ENCODE assay signal across 19 cellular contexts in genomic region chr16:50478021-50478772, GRCh38.
DNase-seq lines count a peak whose midpoint lies in the region; ATAC-seq and TF ChIP-seq lines count a peak whose summit lies in the region.
"Had no signal": no experiment of that assay in that cellular context is flagged by ENCODE, and none has a peak within 500 bp of the region (broad histone marks: within the 10 kb centered on the region; RNA-seq: fewer than 3 reads in every experiment).

No MANE protein-coding gene starts in this region.

- DNase-seq in GM23338 (ENCODE audit: low spot score) (no peak), SHP77 treated with DMSO at 0.1 percent for 48 hours (lab: John Stamatoyannopoulos, UW) (peak; percentile 67), mesenteric fat pad (ENCODE audit: low spot score) (peak; percentile 79), right lobe of liver (no peak), NCI-H1436 (lab: John Stamatoyannopoulos, UW) (no peak), immature natural killer cell (no peak)
- DNase-seq: activated B cell treated with CpG ODN at 0.5 μM for 24 hours; activated CD4-positive, alpha-beta T cell treated with anti-CD3 and anti-CD28 coated beads, Interleukin-2, amount 50 U/mL, for 48 hours; activated naive CD4-positive, alpha-beta T cell treated with anti-CD3 and anti-CD28 coated beads, Interleukin-2, amount 50 U/mL, for 16 hours; CD4-positive, CD25-positive, alpha-beta regulatory T cell; effector CD8-positive, alpha-beta T cell; GM23248; kidney glomerular epithelial cell; NCI-H446 treated with DMSO at 0.1 percent for 48 hours; NK-92 treated with Interleukin-12 subunit alpha and Interleukin-12 subunit beta, amount 100 ng/mL, for 24 hours; stimulated activated CD4-positive, alpha-beta T cell treated with anti-CD3 and anti-CD28 coated beads, Interleukin-15, amount 100 ng/mL, for 24 hours; stimulated activated naive CD4-positive, alpha-beta T cell had no signal

- no peaks in the 10 kb centered on the region; the same call in 2 of the 3 replicates for H3K36me3 Mint-ChIP-seq in GM23338 (ENCODE audit: low read depth)
- H3K36me3 Mint-ChIP-seq in immature natural killer cell: no peaks in the 10 kb centered on the region
- H3K36me3 Mint-ChIP-seq: CD4-positive, CD25-positive, alpha-beta regulatory T cell had no signal

- no peaks in the 10 kb centered on the region for H3K27me3 ChIP-seq in BLaER1 treated with 17β-estradiol and CSF1 and Interleukin-3, amounts not matched to agents 10 nM and 100 nM
- no peaks in the 10 kb centered on the region for H3K27me3 ChIP-seq in GM23338 (ENCODE audit: insufficient read depth)
- H3K27me3 ChIP-seq in right lobe of liver: no peaks in the 10 kb centered on the region

- H3K27me3 Mint-ChIP-seq in GM23338 (ENCODE audit: insufficient read depth, low read depth, poor library complexity) (peaks cover 6% of the 10 kb centered on the region), immature natural killer cell (ENCODE audit: low read depth in 3 of 3) (peaks cover 2 to 9% (median 4%) of the 10 kb centered on the region in 3 donors)

- intact Hi-C loops in right lobe of liver (cut with DNase I): no loop called here

- H3K27ac Mint-ChIP-seq in GM23338 (no peak overlapping the region), immature natural killer cell (no peak overlapping the region)
- H3K27ac Mint-ChIP-seq: activated B cell treated with CpG ODN at 0.5 μM for 24 hours; CD4-positive, CD25-positive, alpha-beta regulatory T cell had no signal

- H4K20me1 ChIP-seq in BLaER1 treated with 17β-estradiol and CSF1 and Interleukin-3, amounts not matched to agents 10 nM and 100 nM: no peaks in the 10 kb centered on the region
- H4K20me1 ChIP-seq in GM23338 (replicated peaks; ENCODE audit: insufficient read depth): no peaks in the 10 kb centered on the region

- WGBS in right lobe of liver (ENCODE audit: insufficient coverage, low coverage, low lambda C conversion rate, missing lambda C conversion rate): 69% methylated on average over 17 of the region's 24 CpGs

- H3K79me2 ChIP-seq in GM23338 (replicated peaks; ENCODE audit: insufficient read depth): no peaks in the 10 kb centered on the region

- H3F3A ChIP-seq in GM23338 (replicated peaks; ENCODE audit: low read depth): no peaks in the 10 kb centered on the region

- no peak overlapping the region for H3K27ac ChIP-seq in BLaER1 treated with 17β-estradiol and CSF1 and Interleukin-3, amounts not matched to agents 10 nM and 100 nM
- H3K27ac ChIP-seq in GM23338 (ENCODE audit: low read depth) (no peak overlapping the region), right lobe of liver (no peak overlapping the region)
- H3K27ac ChIP-seq: GM23248 had no signal

- peaks cover 0 to 27% (median 15%) of the 10 kb centered on the region in 10 experiments; a peak in 18 of 20 replicates for H3K4me1 ChIP-seq in BLaER1 treated with 17β-estradiol and CSF1 and Interleukin-3, amounts not matched to agents 10 nM and 100 nM
- no peaks in the 10 kb centered on the region for H3K4me1 ChIP-seq in GM23338 (ENCODE audit: insufficient read depth)
- H3K4me1 ChIP-seq in right lobe of liver: no peaks in the 10 kb centered on the region

- H3K9me3 ChIP-seq in BLaER1 treated with 17β-estradiol and CSF1 and Interleukin-3, amounts not matched to agents 10 nM and 100 nM (replicated peaks in 1 of 11): peaks cover 0 to 15% (median 4%) of the 10 kb centered on the region in 11 experiments; a peak in 8 of 22 replicates
- no peaks in the 10 kb centered on the region for H3K9me3 ChIP-seq in right lobe of liver

- H3K36me3 ChIP-seq in BLaER1 treated with 17β-estradiol and CSF1 and Interleukin-3, amounts not matched to agents 10 nM and 100 nM: no peaks in the 10 kb centered on the region
- H3K36me3 ChIP-seq in GM23338 (ENCODE audit: insufficient read depth) (no peaks in the 10 kb centered on the region), right lobe of liver (no peaks in the 10 kb centered on the region)

- no peaks in the 10 kb centered on the region; the same call in 1 of the 2 replicates for H3K9me2 ChIP-seq in GM23338 (ENCODE audit: insufficient read depth)

- no peak for TF ChIP-seq POLR2A in right lobe of liver (IDR thresholded peaks at IDR 0.05)

- peak; percentile 62 for ATAC-seq in GM23338
- no peak for ATAC-seq in right lobe of liver

- H3K9ac ChIP-seq in BLaER1 treated with 17β-estradiol and CSF1 and Interleukin-3, amounts not matched to agents 10 nM and 100 nM: no peak overlapping the region
- H3K9ac ChIP-seq: GM23248 had no signal

- peak overlapping the region; percentile 91 for H2AFZ ChIP-seq in GM23338
- H2AFZ ChIP-seq: GM23248 had no signal

- H3K4me3 Mint-ChIP-seq in GM23338 (no peak overlapping the region), immature natural killer cell (no peak overlapping the region)
- H3K4me3 Mint-ChIP-seq: activated B cell treated with CpG ODN at 0.5 μM for 24 hours; CD4-positive, CD25-positive, alpha-beta regulatory T cell had no signal

- H3K4me1 Mint-ChIP-seq in GM23338 (peaks cover 16% of the 10 kb centered on the region; the same call in 2 of the 3 replicates), immature natural killer cell (no peaks in the 10 kb centered on the region)
- H3K4me1 Mint-ChIP-seq: activated B cell treated with CpG ODN at 0.5 μM for 24 hours had no signal

- peaks cover 2% of the 10 kb centered on the region; the same call in 2 of the 3 replicates for H3K9me3 Mint-ChIP-seq in GM23338
- H3K9me3 Mint-ChIP-seq in immature natural killer cell: peaks cover 0 to 1% (median 0%) of the 10 kb centered on the region in 6 donors
- H3K9me3 Mint-ChIP-seq: activated B cell treated with CpG ODN at 0.5 μM for 24 hours had no signal

- no peak overlapping the region for H3K4me3 ChIP-seq in BLaER1 treated with 17β-estradiol and CSF1 and Interleukin-3, amounts not matched to agents 10 nM and 100 nM
- H3K4me3 ChIP-seq in GM23338 (no peak overlapping the region), right lobe of liver (no peak overlapping the region)
- H3K4me3 ChIP-seq: GM23248, lung had no signal

- TF ChIP-seq CTCF in GM23338 (conservative IDR thresholded peaks at IDR 0.05; ENCODE audit: low read depth in 2 of 2) (no peak), right lobe of liver (IDR thresholded peaks at IDR 0.05) (no peak)

- H3K4me2 ChIP-seq in BLaER1 treated with 17β-estradiol and CSF1 and Interleukin-3, amounts not matched to agents 10 nM and 100 nM: peak overlapping the region in 10 of 11 experiments; percentile 31 to 66 (median 56); a peak in 20 of 22 replicates
- 0 out of 2 replicates have a peak overlapping the region, but pooled peaks have one; percentile 26 for H3K4me2 ChIP-seq in GM23338

TF ChIP-seq in GM23338, 12 proteins besides CTCF, POLR2A, EP300 and RAD21 (continues in another document):
- TF ChIP-seq ZNF114 (CRISPR knock-in tag; IDR thresholded peaks at IDR 0.05): no peak
- no peak for TF ChIP-seq ZNF331 (CRISPR knock-in tag; IDR thresholded peaks at IDR 0.05; ENCODE audit: low read depth)
- TF ChIP-seq JUNB (IDR thresholded peaks at IDR 0.05; ENCODE audit: unreplicated experiment): no peak
- TF ChIP-seq NANOG (IDR thresholded peaks at IDR 0.05; ENCODE audit: borderline replicate concordance): no peak
- TF ChIP-seq EZH2phosphoT487 (IDR thresholded peaks at IDR 0.05; ENCODE audit: unreplicated experiment): no peak
- TF ChIP-seq CREB1 (CRISPR knock-in tag; IDR thresholded peaks at IDR 0.05; ENCODE audit: low read depth): no peak
- no peak for TF ChIP-seq POLR2AphosphoS5 (IDR thresholded peaks at IDR 0.05; ENCODE audit: low read depth)
- no peak for TF ChIP-seq EZH2 (IDR thresholded peaks at IDR 0.05; ENCODE audit: low read depth, unreplicated experiment)
- TF ChIP-seq, protein P1, sequence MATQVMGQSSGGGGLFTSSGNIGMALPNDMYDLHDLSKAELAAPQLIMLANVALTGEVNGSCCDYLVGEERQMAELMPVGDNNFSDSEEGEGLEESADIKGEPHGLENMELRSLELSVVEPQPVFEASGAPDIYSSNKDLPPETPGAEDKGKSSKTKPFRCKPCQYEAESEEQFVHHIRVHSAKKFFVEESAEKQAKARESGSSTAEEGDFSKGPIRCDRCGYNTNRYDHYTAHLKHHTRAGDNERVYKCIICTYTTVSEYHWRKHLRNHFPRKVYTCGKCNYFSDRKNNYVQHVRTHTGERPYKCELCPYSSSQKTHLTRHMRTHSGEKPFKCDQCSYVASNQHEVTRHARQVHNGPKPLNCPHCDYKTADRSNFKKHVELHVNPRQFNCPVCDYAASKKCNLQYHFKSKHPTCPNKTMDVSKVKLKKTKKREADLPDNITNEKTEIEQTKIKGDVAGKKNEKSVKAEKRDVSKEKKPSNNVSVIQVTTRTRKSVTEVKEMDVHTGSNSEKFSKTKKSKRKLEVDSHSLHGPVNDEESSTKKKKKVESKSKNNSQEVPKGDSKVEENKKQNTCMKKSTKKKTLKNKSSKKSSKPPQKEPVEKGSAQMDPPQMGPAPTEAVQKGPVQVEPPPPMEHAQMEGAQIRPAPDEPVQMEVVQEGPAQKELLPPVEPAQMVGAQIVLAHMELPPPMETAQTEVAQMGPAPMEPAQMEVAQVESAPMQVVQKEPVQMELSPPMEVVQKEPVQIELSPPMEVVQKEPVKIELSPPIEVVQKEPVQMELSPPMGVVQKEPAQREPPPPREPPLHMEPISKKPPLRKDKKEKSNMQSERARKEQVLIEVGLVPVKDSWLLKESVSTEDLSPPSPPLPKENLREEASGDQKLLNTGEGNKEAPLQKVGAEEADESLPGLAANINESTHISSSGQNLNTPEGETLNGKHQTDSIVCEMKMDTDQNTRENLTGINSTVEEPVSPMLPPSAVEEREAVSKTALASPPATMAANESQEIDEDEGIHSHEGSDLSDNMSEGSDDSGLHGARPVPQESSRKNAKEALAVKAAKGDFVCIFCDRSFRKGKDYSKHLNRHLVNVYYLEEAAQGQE (IDR thresholded peaks at IDR 0.05; ENCODE audit: unreplicated experiment): no peak
- TF ChIP-seq, protein P2, sequence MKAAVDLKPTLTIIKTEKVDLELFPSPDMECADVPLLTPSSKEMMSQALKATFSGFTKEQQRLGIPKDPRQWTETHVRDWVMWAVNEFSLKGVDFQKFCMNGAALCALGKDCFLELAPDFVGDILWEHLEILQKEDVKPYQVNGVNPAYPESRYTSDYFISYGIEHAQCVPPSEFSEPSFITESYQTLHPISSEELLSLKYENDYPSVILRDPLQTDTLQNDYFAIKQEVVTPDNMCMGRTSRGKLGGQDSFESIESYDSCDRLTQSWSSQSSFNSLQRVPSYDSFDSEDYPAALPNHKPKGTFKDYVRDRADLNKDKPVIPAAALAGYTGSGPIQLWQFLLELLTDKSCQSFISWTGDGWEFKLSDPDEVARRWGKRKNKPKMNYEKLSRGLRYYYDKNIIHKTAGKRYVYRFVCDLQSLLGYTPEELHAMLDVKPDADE (IDR thresholded peaks at IDR 0.05): no peak
- TF ChIP-seq STAT1 (IDR thresholded peaks at IDR 0.05; ENCODE audit: unreplicated experiment): no peak

Comparison
In these comparisons a context has a peak if more than half of its experiments do, and no peak if none do; other contexts are left out.
1. DNase-seq: peak in SHP77 treated with DMSO at 0.1 percent for 48 hours (single experiment) and mesenteric fat pad (single experiment); none in GM23338 (single experiment), right lobe of liver (0 of 3), NCI-H1436 (single experiment) and immature natural killer cell (0 of 3).